ENCODE assay signal across 11 cellular contexts in genomic region chr5:150626853-150627276, GRCh38. TPM values are rescaled to one million over a fixed set of nuclear protein-coding genes. Genes with fewer than 3 reads are reported as not detected.
DNase-seq lines count a peak whose midpoint lies in the region; ATAC-seq, FAIRE-seq and TF ChIP-seq lines count a peak whose summit lies in the region.
"Had no signal": no experiment of that assay in that cellular context is flagged by ENCODE, and none has a peak within 500 bp of the region (broad histone marks: within the 10 kb centered on the region; RNA-seq: fewer than 3 reads in every experiment).

No MANE protein-coding gene starts in this region.

- H3K4me2 ChIP-seq in endothelial cell of umbilical vein (ENCODE audit: insufficient read depth, low read length) = no peak overlapping the region

- H3K27me3 ChIP-seq in MG63 (no peaks in the 10 kb centered on the region), endothelial cell of umbilical vein (ENCODE audit: control insufficient read depth in 2 of 2, insufficient read depth in 2 of 2, low read length in 2 of 2) (no peaks in the 10 kb centered on the region), testis (no peaks in the 10 kb centered on the region)

- H3K9me3 ChIP-seq in MG63 = no peaks in the 10 kb centered on the region; the same call in 1 of the 2 replicates
- no peaks in the 10 kb centered on the region for H3K9me3 ChIP-seq in endothelial cell of umbilical vein (replicated peaks; ENCODE audit: control insufficient read depth, insufficient read depth, low read length)
- H3K9me3 ChIP-seq in testis = no peaks in the 10 kb centered on the region

- TF ChIP-seq CTCF in endothelial cell of umbilical vein (IDR thresholded peaks at IDR 0.05; ENCODE audit: extremely low read depth in 1 of 2, insufficient read depth in 1 of 2, low read depth in 1 of 2, low read length in 2 of 2) (no peak), mesothelial cell of epicardium (IDR thresholded peaks at IDR 0.05; ENCODE audit: unreplicated experiment) (no peak), testis (IDR thresholded peaks at IDR 0.05) (no peak)

- H4K20me1 ChIP-seq in endothelial cell of umbilical vein (replicated peaks; ENCODE audit: control insufficient read depth, extremely low read depth, insufficient read depth, low read length) = no peaks in the 10 kb centered on the region

- no peak overlapping the region for H2AFZ ChIP-seq in endothelial cell of umbilical vein (ENCODE audit: low read depth, low read length)

- POLR2A ChIA-PET in endothelial cell of umbilical vein (lab: Charles Lee) = no interaction called here

- intact Hi-C loops in endothelial cell of umbilical vein (cut with micrococcal nuclease) (no loop called here), testis (cut with DNase I; ENCODE audit: low total_unique reads) (no loop called here)

- H3K9me1 ChIP-seq in endothelial cell of umbilical vein (replicated peaks; ENCODE audit: control insufficient read depth, extremely low read depth, insufficient read depth, low read length) = no peaks in the 10 kb centered on the region

- no peaks in the 10 kb centered on the region for H3K27me3 Mint-ChIP-seq in mesothelial cell of epicardium (ENCODE audit: low read depth)

- no peak overlapping the region for H3K4me3 Mint-ChIP-seq in mesothelial cell of epicardium

- H3K79me2 ChIP-seq in endothelial cell of umbilical vein (ENCODE audit: control insufficient read depth, insufficient read depth, low read length) = no peaks in the 10 kb centered on the region

- H3K4me1 Mint-ChIP-seq in mesothelial cell of epicardium = peaks cover 48% of the 10 kb centered on the region

- FAIRE-seq in endothelial cell of umbilical vein (lab: Jason Lieb, UNC) = peak; percentile 4

- ATAC-seq in GM21515 (IDR thresholded peaks at IDR 0.05; ENCODE audit: unreplicated experiment) = no peak
- ATAC-seq in GM19328 (IDR thresholded peaks at IDR 0.05; ENCODE audit: unreplicated experiment) = no peak

- H3K4me1 ChIP-seq in endothelial cell of umbilical vein (ENCODE audit: control insufficient read depth, extremely low read depth, insufficient read depth, low read length) (peaks cover 24% of the 10 kb centered on the region), testis (peaks cover 45% of the 10 kb centered on the region)

- H3K9me3 Mint-ChIP-seq in mesothelial cell of epicardium = no peaks in the 10 kb centered on the region

- H3K36me3 ChIP-seq in MG63 (no peaks in the 10 kb centered on the region), endothelial cell of umbilical vein (ENCODE audit: control insufficient read depth in 2 of 2, extremely low read depth in 1 of 2, insufficient read depth in 2 of 2, low read length in 2 of 2) (peaks cover 0 to 11% of the 10 kb centered on the region in 2 experiments), testis (ENCODE audit: low read depth, missing control alignments) (no peaks in the 10 kb centered on the region)

- peak overlapping the region; percentile 48 for H3K27ac Mint-ChIP-seq in mesothelial cell of epicardium

- no TSS peak for BruUV-seq in endothelial cell of umbilical vein (replicated peaks; lab: Mats Ljungman, UMichigan)

- CTCF ChIA-PET in endothelial cell of umbilical vein (lab: Charles Lee) = interaction anchor here (1.0 to 2.0 kb wide), 4 partner anchors 11 to 16 kb away, joined by 3 to 5 read pairs (median 4); partner anchors contain the start of gene SYNPO

- dilution Hi-C loops in endothelial cell of umbilical vein (cut with MboI; ENCODE audit: extremely low pct_ligation_motif_present, low sequenced_read_pairs) = no loop called here

- peak; percentile 69 for DNase-seq in MG63
- peak; percentile 76 for DNase-seq in endothelial cell of umbilical vein (ENCODE audit: low read depth, low spot score)
- no peak for DNase-seq in mesothelial cell of epicardium (ENCODE audit: low spot score in 2 of 2, unreplicated experiment in 2 of 2)
- DNase-seq in testis = no peak
- no peak for DNase-seq in activated naive CD4-positive, alpha-beta T cell (lab: John Stamatoyannopoulos, UW)
- DNase-seq in NCI-H128 (lab: John Stamatoyannopoulos, UW; ENCODE audit: unreplicated experiment) = no peak
- DNase-seq: GOT3, NCI-H1105 had no signal

- H3K27ac ChIP-seq in endothelial cell of umbilical vein (ENCODE audit: insufficient read depth, low read depth, low read length) = no peak overlapping the region
- peak overlapping the region; percentile 86 to 89 for H3K27ac ChIP-seq in testis

- H3K4me3 ChIP-seq in MG63 = no peak overlapping the region
- peak overlapping the region in 1 of 3 experiments; percentile 0 for H3K4me3 ChIP-seq in endothelial cell of umbilical vein (replicated peaks in 1 of 3; ENCODE audit: insufficient read depth in 1 of 3, low read depth in 1 of 3, low read length in 3 of 3)
- peak overlapping the region in 1 of 2 donors; percentile 89 for H3K4me3 ChIP-seq in testis

- TF ChIP-seq POLR2A in endothelial cell of umbilical vein (IDR thresholded peaks at IDR 0.05; ENCODE audit: low read depth, low read length) (no peak), testis (IDR thresholded peaks at IDR 0.05) (no peak)

- WGBS in testis, 2 donors = 55 to 64% methylated on average over 5 of the region's 5 CpGs

- H3K9ac ChIP-seq in endothelial cell of umbilical vein (replicated peaks; ENCODE audit: extremely low read depth, insufficient read depth, low read length) = peak overlapping the region; percentile 6

- H3K36me3 Mint-ChIP-seq in mesothelial cell of epicardium = no peaks in the 10 kb centered on the region

TF ChIP-seq in endothelial cell of umbilical vein, 7 proteins besides CTCF, POLR2A, EP300 and RAD21:
- no peak for TF ChIP-seq GATA2 (IDR thresholded peaks at IDR 0.05; ENCODE audit: insufficient read depth, insufficient read length, low read depth, low read length)
- no peak for TF ChIP-seq POLR2AphosphoS5 (IDR thresholded peaks at IDR 0.05; ENCODE audit: insufficient read depth, low read depth, low read length)

RNA-seq across cellular contexts. Expression of gene SYNPO, which starts 13.6 kb away (rescaled TPM):
- total RNA-seq in MG63 (2014; rRNA removed; shearing (Covaris generic); ENCODE audit: low replicate concordance) = 1.2 and 4.6 TPM in 2 replicates
- total RNA-seq in endothelial cell of umbilical vein (93.9 and 121 TPM in 2 replicates), mesothelial cell of epicardium (84.4 to 86.6 TPM (median 85.3 TPM) in 3 replicates), testis (10 to 100 TPM; 49.1 to 53.2 TPM)
- polyA plus RNA-seq in endothelial cell of umbilical vein (56.9 and 68.4 TPM in 2 replicates), testis (ENCODE audit: insufficient read depth, low read depth, low replicate concordance) (52.2 TPM)
- 58.1 and 70.3 TPM in 2 replicates for polyA plus RNA-seq in endothelial cell of umbilical vein (2011; cell fraction: cytosol; rRNA removed)
- 80.9 and 110 TPM in 2 replicates for polyA plus RNA-seq in endothelial cell of umbilical vein (2011; cell fraction: nucleus; rRNA removed)
- polyA plus RNA-seq in endothelial cell of umbilical vein (2012) = 58.3 and 66.7 TPM in 2 replicates
- 84.2 and 147 TPM in 2 replicates for polyA minus RNA-seq in endothelial cell of umbilical vein
- polyA minus RNA-seq in endothelial cell of umbilical vein (2011; cell fraction: cytosol; rRNA and poly(A)+ RNA removed) = 8.7 TPM
- 66.6 and 71.2 TPM in 2 replicates for polyA minus RNA-seq in endothelial cell of umbilical vein (2011; cell fraction: nucleus; rRNA and poly(A)+ RNA removed)

RNA-seq across cellular contexts. Expression of gene MYOZ3, which starts 34.2 kb away (rescaled TPM):
- 0.03 TPM in 1 of 2 replicates, not detected in the other for total RNA-seq in MG63 (2014; rRNA removed; shearing (Covaris generic); ENCODE audit: low replicate concordance)
- total RNA-seq in endothelial cell of umbilical vein (1.1 and 1.2 TPM in 2 replicates), mesothelial cell of epicardium (8.5 to 9.4 TPM (median 8.5 TPM) in 3 replicates), testis (10 to 100 TPM; 12.0 to 12.7 TPM)
- polyA plus RNA-seq in endothelial cell of umbilical vein (0.43 and 0.59 TPM in 2 replicates), testis (ENCODE audit: insufficient read depth, low read depth, low replicate concordance) (10.4 TPM)
- polyA plus RNA-seq in endothelial cell of umbilical vein (2011; cell fraction: cytosol; rRNA removed) = 0.27 and 0.37 TPM in 2 replicates
- polyA plus RNA-seq in endothelial cell of umbilical vein (2011; cell fraction: nucleus; rRNA removed) = 0.55 and 0.80 TPM in 2 replicates
- polyA plus RNA-seq in endothelial cell of umbilical vein (2012) = 0.28 and 0.67 TPM in 2 replicates
- 0.68 and 0.75 TPM in 2 replicates for polyA minus RNA-seq in endothelial cell of umbilical vein
- polyA minus RNA-seq in endothelial cell of umbilical vein (2011; cell fraction: cytosol; rRNA and poly(A)+ RNA removed) = not detected
- 0.77 and 1.1 TPM in 2 replicates for polyA minus RNA-seq in endothelial cell of umbilical vein (2011; cell fraction: nucleus; rRNA and poly(A)+ RNA removed)
- total RNA-seq: OCI-LY7 had no signal

Comparison
In these comparisons a context has a peak if more than half of its experiments do, and no peak if none do; other contexts are left out.
1. DNase-seq: peak in MG63 (single experiment) and endothelial cell of umbilical vein (single experiment); none in mesothelial cell of epicardium (0 of 2), testis (single experiment), activated naive CD4-positive, alpha-beta T cell (0 of 4) and NCI-H128 (single experiment).